9 cellular contexts compared by ENCODE assay signal in the genomic region with DNA sequence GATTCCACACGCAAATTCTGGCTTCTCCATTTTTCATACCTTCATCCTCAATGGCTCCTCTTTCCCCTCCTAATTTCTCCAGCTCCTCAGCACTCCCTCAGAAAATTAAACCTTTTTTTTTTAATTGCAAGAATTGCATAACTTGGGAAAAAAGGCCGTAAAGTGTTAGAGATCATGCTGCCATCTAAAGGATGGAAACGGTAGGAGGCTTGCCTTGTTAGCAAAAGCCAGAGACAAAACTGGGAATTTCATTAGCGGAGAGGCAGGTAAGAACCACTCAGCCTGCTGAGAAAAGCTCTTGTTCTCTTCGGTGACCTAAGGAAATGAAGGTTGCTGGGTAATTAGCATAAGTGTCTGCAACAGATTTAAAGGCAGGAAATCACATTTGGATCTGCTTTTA.
DNase-seq lines count a peak whose midpoint lies in the region; TF ChIP-seq lines count a peak whose summit lies in the region.
"Had no signal": no experiment of that assay in that cellular context is flagged by ENCODE, and none has a peak within 500 bp of the region (broad histone marks: within the 10 kb centered on the region; RNA-seq: fewer than 3 reads in every experiment).

No MANE protein-coding gene starts in this region.

- in situ Hi-C loops in Caki2 (cut with HindIII; ENCODE audit: low pct_unique_long_range_greater_than_20kb, low sequenced_read_pairs), result no loop called here

- TF ChIP-seq CTCF in coronary artery (IDR thresholded peaks at IDR 0.05), result peak; percentile 48
- TF ChIP-seq CTCF in mesothelial cell of epicardium (IDR thresholded peaks at IDR 0.05; ENCODE audit: unreplicated experiment), result no peak

- H3K4me3 ChIP-seq in coronary artery, result no peak overlapping the region

- H3K27me3 Mint-ChIP-seq in mesothelial cell of epicardium (ENCODE audit: low read depth), result no peaks in the 10 kb centered on the region
- H3K27me3 Mint-ChIP-seq: stimulated activated naive CD8-positive, alpha-beta T cell treated with anti-CD3 and anti-CD28 coated beads, Interleukin-15, Interleukin-2, amounts not matched to agents 100 ng/mL and 50 ng/mL, for 24 hours had no signal

- no peak overlapping the region for H3K4me3 Mint-ChIP-seq in mesothelial cell of epicardium
- H3K4me3 Mint-ChIP-seq: stimulated activated naive CD8-positive, alpha-beta T cell treated with anti-CD3 and anti-CD28 coated beads, Interleukin-15, Interleukin-2, amounts not matched to agents 100 ng/mL and 50 ng/mL, for 24 hours had no signal

- peaks cover 11% of the 10 kb centered on the region for H3K9me3 Mint-ChIP-seq in mesothelial cell of epicardium

- DNase-seq in Caki2 (ENCODE audit: low read depth), result peak; percentile 14
- peak; percentile 66 for DNase-seq in NCI-H1092 treated with DMSO at 0.1 percent for 48 hours (lab: John Stamatoyannopoulos, UW)
- DNase-seq in coronary artery (ENCODE audit: low spot score), result no peak
- no peak for DNase-seq in mesothelial cell of epicardium (ENCODE audit: low spot score in 2 of 2, unreplicated experiment in 2 of 2)
- DNase-seq in GF-D8 (lab: John Stamatoyannopoulos, UW), result no peak
- DNase-seq in stimulated activated CD4-positive, alpha-beta T cell treated with anti-CD3 and anti-CD28 coated beads, Interleukin-4, amount 100 ng/mL, for 4 hours, result no peak
- DNase-seq in C1 segment of cervical spinal cord (lab: John Stamatoyannopoulos, UW), result no peak
- DNase-seq in activated CD4-positive, alpha-beta T cell treated with anti-CD3 and anti-CD28 coated beads for 48 hours, result no peak

- H3K27ac ChIP-seq in coronary artery, result no peak overlapping the region

- H3K4me1 Mint-ChIP-seq in mesothelial cell of epicardium, result peaks cover 17% of the 10 kb centered on the region

- H3K36me3 Mint-ChIP-seq in mesothelial cell of epicardium, result peaks cover 7% of the 10 kb centered on the region

- H3K27ac Mint-ChIP-seq in mesothelial cell of epicardium, result peak overlapping the region; percentile 35
- H3K27ac Mint-ChIP-seq: stimulated activated naive CD8-positive, alpha-beta T cell treated with anti-CD3 and anti-CD28 coated beads, Interleukin-15, Interleukin-2, amounts not matched to agents 100 ng/mL and 50 ng/mL, for 24 hours had no signal

Comparison
In these comparisons a context has a peak if more than half of its experiments do, and no peak if none do; other contexts are left out.
1. DNase-seq: peak in Caki2 (single experiment) and NCI-H1092 treated with DMSO at 0.1 percent for 48 hours (single experiment); none in coronary artery (single experiment), mesothelial cell of epicardium (0 of 2), GF-D8 (single experiment), stimulated activated CD4-positive, alpha-beta T cell treated with anti-CD3 and anti-CD28 coated beads, Interleukin-4, amount 100 ng/mL, for 4 hours (0 of 2), C1 segment of cervical spinal cord (0 of 14) and activated CD4-positive, alpha-beta T cell treated with anti-CD3 and anti-CD28 coated beads for 48 hours (single experiment).